Comparison of ENCODE assay signal across 1 cellular context in the genomic region with DNA sequence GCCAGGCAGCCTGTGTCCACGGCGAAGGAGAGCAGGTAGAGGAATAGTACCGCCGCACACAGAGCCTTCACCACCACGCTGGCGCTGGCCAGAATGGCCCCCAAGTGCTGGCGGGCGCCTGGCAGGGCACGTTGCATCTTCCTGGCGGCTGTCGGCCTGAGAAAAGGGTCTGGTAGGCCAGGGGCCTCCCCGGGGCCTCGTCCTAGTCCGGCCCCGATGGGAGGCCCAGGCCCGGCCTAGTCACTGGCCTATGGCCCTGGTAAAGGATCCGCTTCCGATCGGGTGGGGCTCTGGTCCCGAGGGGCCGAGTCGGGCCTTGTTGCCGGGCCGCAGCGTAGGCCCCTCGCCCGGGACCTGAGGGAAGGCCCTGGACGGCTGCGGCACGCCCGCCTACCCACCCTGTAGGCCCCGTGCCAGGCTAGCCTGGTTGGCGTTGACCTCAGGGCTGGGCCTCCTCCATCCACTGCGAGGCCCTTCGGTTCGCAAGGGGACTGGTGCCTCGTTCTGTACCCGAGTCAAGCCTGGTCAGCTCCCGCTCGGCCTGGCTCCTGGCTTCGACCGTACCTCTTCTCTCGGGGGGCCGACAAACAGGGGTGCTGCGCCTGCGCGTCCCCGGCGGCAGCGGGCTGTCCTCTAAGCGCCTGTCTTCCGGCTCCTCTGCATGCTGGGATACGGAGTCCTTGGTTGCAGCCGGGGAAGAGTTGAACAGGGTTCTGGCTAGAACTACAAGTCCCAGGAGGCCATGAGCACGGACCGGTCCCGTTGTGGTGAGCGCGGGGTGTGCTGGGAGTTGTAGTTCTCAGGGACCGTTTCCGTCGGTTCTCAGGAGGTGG.
TF ChIP-seq lines count a peak whose summit lies in the region.

A gene with protein sequence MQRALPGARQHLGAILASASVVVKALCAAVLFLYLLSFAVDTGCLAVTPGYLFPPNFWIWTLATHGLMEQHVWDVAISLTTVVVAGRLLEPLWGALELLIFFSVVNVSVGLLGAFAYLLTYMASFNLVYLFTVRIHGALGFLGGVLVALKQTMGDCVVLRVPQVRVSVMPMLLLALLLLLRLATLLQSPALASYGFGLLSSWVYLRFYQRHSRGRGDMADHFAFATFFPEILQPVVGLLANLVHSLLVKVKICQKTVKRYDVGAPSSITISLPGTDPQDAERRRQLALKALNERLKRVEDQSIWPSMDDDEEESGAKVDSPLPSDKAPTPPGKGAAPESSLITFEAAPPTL (minus strand): TSS at position 595 of the 833 bp plus-strand sequence. CDS start 458 bp downstream, at position 137.

TF ChIP-seq in HepG2, 621 proteins besides CTCF, POLR2A, EP300 and RAD21 (continued from another document and continues in another):
- TF ChIP-seq, protein P1, sequence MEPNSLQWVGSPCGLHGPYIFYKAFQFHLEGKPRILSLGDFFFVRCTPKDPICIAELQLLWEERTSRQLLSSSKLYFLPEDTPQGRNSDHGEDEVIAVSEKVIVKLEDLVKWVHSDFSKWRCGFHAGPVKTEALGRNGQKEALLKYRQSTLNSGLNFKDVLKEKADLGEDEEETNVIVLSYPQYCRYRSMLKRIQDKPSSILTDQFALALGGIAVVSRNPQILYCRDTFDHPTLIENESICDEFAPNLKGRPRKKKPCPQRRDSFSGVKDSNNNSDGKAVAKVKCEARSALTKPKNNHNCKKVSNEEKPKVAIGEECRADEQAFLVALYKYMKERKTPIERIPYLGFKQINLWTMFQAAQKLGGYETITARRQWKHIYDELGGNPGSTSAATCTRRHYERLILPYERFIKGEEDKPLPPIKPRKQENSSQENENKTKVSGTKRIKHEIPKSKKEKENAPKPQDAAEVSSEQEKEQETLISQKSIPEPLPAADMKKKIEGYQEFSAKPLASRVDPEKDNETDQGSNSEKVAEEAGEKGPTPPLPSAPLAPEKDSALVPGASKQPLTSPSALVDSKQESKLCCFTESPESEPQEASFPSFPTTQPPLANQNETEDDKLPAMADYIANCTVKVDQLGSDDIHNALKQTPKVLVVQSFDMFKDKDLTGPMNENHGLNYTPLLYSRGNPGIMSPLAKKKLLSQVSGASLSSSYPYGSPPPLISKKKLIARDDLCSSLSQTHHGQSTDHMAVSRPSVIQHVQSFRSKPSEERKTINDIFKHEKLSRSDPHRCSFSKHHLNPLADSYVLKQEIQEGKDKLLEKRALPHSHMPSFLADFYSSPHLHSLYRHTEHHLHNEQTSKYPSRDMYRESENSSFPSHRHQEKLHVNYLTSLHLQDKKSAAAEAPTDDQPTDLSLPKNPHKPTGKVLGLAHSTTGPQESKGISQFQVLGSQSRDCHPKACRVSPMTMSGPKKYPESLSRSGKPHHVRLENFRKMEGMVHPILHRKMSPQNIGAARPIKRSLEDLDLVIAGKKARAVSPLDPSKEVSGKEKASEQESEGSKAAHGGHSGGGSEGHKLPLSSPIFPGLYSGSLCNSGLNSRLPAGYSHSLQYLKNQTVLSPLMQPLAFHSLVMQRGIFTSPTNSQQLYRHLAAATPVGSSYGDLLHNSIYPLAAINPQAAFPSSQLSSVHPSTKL (CRISPR knock-in tag; IDR thresholded peaks at IDR 0.05) = peak; percentile 36
- TF ChIP-seq PPARG (CRISPR knock-in tag; conservative IDR thresholded peaks at IDR 0.05) = no peak
- 0 out of 2 replicates have a peak, but pooled peaks have one; percentile 35 for TF ChIP-seq DZIP1 (CRISPR knock-in tag; IDR thresholded peaks at IDR 0.05)
- TF ChIP-seq ZNF792 (CRISPR knock-in tag; IDR thresholded peaks at IDR 0.05) = 0 out of 2 replicates have a peak, but pooled peaks have one; percentile 48
- no peak for TF ChIP-seq RFX5 (IDR thresholded peaks at IDR 0.05; ENCODE audit: low read depth, low read length)
- TF ChIP-seq RXRB (CRISPR knock-in tag; IDR thresholded peaks at IDR 0.05; ENCODE audit: borderline replicate concordance) = 0 out of 2 replicates have a peak, but pooled peaks have one; percentile 37
- no peak for TF ChIP-seq NR2F6 (IDR thresholded peaks at IDR 0.05)
- no peak for TF ChIP-seq NR2F6 (CRISPR knock-in tag; IDR thresholded peaks at IDR 0.05)
- TF ChIP-seq TGIF2 (CRISPR knock-in tag; IDR thresholded peaks at IDR 0.05) = no peak
- TF ChIP-seq ZNF460 (CRISPR knock-in tag; IDR thresholded peaks at IDR 0.05; ENCODE audit: borderline replicate concordance) = no peak
- TF ChIP-seq ZNF484 (CRISPR knock-in tag; IDR thresholded peaks at IDR 0.05; ENCODE audit: borderline replicate concordance, low read depth) = no peak
- TF ChIP-seq, protein P2, sequence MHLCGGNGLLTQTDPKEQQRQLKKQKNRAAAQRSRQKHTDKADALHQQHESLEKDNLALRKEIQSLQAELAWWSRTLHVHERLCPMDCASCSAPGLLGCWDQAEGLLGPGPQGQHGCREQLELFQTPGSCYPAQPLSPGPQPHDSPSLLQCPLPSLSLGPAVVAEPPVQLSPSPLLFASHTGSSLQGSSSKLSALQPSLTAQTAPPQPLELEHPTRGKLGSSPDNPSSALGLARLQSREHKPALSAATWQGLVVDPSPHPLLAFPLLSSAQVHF (CRISPR knock-in tag; IDR thresholded peaks at IDR 0.05) = 0 out of 2 replicates have a peak, but pooled peaks have one; percentile 42
- TF ChIP-seq ZNF138 (CRISPR knock-in tag; IDR thresholded peaks at IDR 0.05; ENCODE audit: low read depth) = no peak; the same call in 1 of the 2 replicates
- TF ChIP-seq NR2C2 (CRISPR knock-in tag; IDR thresholded peaks at IDR 0.05; ENCODE audit: borderline replicate concordance) = peak; percentile 94
- no peak for TF ChIP-seq ZSCAN22 (CRISPR knock-in tag; IDR thresholded peaks at IDR 0.05)
- no peak for TF ChIP-seq NFATC3 (CRISPR knock-in tag; IDR thresholded peaks at IDR 0.05)
- TF ChIP-seq SP4 (CRISPR knock-in tag; IDR thresholded peaks at IDR 0.05) = peak; percentile 77
- TF ChIP-seq ZSCAN12 (CRISPR knock-in tag; IDR thresholded peaks at IDR 0.05) = no peak
- TF ChIP-seq KDM2A (CRISPR knock-in tag; IDR thresholded peaks at IDR 0.05; ENCODE audit: borderline replicate concordance, low read depth) = peak; percentile 96
- TF ChIP-seq, protein P3, sequence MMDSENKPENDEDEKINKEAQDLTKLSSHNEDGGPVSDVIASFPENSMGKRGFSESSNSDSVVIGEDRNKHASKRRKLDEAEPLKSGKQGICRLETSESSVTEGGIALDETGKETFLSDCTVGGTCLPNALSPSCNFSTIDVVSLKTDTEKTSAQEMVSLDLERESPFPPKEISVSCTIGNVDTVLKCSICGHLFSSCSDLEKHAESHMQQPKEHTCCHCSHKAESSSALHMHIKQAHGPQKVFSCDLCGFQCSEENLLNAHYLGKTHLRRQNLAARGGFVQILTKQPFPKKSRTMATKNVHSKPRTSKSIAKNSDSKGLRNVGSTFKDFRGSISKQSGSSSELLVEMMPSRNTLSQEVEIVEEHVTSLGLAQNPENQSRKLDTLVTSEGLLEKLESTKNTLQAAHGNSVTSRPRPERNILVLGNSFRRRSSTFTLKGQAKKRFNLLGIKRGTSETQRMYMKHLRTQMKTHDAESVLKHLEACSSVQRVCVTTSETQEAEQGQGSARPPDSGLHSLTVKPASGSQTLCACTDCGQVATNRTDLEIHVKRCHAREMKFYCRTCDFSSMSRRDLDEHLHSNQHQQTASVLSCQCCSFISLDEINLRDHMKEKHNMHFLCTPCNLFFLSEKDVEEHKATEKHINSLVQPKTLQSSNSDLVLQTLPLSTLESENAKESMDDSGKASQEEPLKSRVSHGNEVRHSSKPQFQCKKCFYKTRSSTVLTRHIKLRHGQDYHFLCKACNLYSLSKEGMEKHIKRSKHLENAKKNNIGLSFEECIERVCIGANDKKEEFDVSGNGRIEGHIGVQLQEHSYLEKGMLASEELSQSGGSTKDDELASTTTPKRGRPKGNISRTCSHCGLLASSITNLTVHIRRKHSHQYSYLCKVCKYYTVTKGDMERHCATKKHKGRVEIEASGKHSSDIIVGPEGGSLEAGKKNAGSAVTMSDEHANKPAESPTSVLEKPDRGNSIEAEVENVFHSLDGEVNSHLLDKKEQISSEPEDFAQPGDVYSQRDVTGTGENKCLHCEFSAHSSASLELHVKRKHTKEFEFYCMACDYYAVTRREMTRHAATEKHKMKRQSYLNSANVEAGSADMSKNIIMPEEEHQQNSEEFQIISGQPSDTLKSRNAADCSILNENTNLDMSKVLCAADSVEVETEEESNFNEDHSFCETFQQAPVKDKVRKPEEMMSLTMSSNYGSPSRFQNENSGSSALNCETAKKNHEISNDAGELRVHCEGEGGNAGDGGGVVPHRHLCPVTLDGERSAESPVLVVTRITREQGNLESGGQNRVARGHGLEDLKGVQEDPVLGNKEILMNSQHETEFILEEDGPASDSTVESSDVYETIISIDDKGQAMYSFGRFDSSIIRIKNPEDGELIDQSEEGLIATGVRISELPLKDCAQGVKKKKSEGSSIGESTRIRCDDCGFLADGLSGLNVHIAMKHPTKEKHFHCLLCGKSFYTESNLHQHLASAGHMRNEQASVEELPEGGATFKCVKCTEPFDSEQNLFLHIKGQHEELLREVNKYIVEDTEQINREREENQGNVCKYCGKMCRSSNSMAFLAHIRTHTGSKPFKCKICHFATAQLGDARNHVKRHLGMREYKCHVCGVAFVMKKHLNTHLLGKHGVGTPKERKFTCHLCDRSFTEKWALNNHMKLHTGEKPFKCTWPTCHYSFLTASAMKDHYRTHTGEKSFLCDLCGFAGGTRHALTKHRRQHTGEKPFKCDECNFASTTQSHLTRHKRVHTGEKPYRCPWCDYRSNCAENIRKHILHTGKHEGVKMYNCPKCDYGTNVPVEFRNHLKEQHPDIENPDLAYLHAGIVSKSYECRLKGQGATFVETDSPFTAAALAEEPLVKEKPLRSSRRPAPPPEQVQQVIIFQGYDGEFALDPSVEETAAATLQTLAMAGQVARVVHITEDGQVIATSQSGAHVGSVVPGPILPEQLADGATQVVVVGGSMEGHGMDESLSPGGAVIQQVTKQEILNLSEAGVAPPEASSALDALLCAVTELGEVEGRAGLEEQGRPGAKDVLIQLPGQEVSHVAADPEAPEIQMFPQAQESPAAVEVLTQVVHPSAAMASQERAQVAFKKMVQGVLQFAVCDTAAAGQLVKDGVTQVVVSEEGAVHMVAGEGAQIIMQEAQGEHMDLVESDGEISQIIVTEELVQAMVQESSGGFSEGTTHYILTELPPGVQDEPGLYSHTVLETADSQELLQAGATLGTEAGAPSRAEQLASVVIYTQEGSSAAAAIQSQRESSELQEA (CRISPR knock-in tag; IDR thresholded peaks at IDR 0.05; ENCODE audit: not compliant biosample characterization) = peak; percentile 68
- TF ChIP-seq ERF (CRISPR knock-in tag; IDR thresholded peaks at IDR 0.05) = peak; percentile 84
- TF ChIP-seq, protein P4, sequence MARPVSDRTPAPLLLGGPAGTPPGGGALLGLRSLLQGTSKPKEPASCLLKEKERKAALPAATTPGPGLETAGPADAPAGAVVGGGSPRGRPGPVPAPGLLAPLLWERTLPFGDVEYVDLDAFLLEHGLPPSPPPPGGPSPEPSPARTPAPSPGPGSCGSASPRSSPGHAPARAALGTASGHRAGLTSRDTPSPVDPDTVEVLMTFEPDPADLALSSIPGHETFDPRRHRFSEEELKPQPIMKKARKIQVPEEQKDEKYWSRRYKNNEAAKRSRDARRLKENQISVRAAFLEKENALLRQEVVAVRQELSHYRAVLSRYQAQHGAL (CRISPR knock-in tag; IDR thresholded peaks at IDR 0.05; ENCODE audit: not compliant biosample characterization) = peak; percentile 64
- TF ChIP-seq KDM5B (CRISPR knock-in tag; IDR thresholded peaks at IDR 0.05; ENCODE audit: borderline replicate concordance) = peak; percentile 62
- no peak for TF ChIP-seq MAFK (conservative IDR thresholded peaks at IDR 0.05 in 1 of 2, IDR thresholded peaks at IDR 0.05 in 1 of 2; ENCODE audit: low read length in 2 of 2)
- no peak for TF ChIP-seq KDM6A (CRISPR knock-in tag; IDR thresholded peaks at IDR 0.05; ENCODE audit: low read depth)
- TF ChIP-seq ATF7 (IDR thresholded peaks at IDR 0.05) = no peak
- 0 out of 2 replicates have a peak, but pooled peaks have one; percentile 42 for TF ChIP-seq ATF7 (CRISPR knock-in tag; IDR thresholded peaks at IDR 0.05)
- TF ChIP-seq CBX2 (IDR thresholded peaks at IDR 0.05; ENCODE audit: low read depth, low read length) = no peak
- no peak for TF ChIP-seq CBX2 (CRISPR knock-in tag; IDR thresholded peaks at IDR 0.05; ENCODE audit: low read depth)
- TF ChIP-seq ZNF768 (CRISPR knock-in tag; IDR thresholded peaks at IDR 0.05) = peak; percentile 69
- TF ChIP-seq GPN1 (CRISPR knock-in tag; IDR thresholded peaks at IDR 0.05; ENCODE audit: borderline replicate concordance) = no peak
- 0 out of 2 replicates have a peak, but pooled peaks have one; percentile 63 for TF ChIP-seq AFF4 (CRISPR knock-in tag; IDR thresholded peaks at IDR 0.05)
- no peak for TF ChIP-seq IKZF1 (IDR thresholded peaks at IDR 0.05)
